In the genomic region with DNA sequence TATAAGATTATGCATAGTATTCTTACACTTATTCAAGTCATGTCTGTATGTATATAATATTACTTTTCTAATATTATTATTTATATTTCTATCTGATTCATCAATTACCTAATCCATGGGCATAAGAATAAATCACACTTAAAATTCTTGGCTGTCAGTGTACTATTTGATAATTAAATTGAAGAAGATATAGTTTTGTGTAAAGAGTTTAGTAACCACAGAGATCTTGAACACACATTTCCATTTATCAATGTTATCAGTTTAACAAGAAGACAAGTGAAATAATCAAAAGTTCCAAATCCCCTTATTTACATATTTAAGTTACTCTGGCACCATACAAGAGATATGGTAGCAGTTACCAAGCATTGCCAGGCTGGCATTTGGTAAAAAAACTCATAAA, we compare ENCODE assay signal across 33 cellular contexts.
"Had no signal": no experiment of that assay in that cellular context is flagged by ENCODE, and none has a peak within 500 bp of the region (broad histone marks: within the 10 kb centered on the region; RNA-seq: fewer than 3 reads in every experiment).

No MANE protein-coding gene starts in this region.

- FAIRE-seq: astrocyte, bronchial epithelial cell had no signal

- H3K27ac ChIP-seq: adrenal gland, ascending aorta, body of pancreas, brain microvascular endothelial cell, breast epithelium, cardiac muscle cell had no signal

- H3K36me3 ChIP-seq: adrenal gland, ascending aorta, brain microvascular endothelial cell, breast epithelium, cardiac muscle cell had no signal

- H3K4me1 ChIP-seq: adrenal gland, ascending aorta, body of pancreas, breast epithelium had no signal

- H3K27me3 ChIP-seq: adrenal gland, ascending aorta, body of pancreas, brain microvascular endothelial cell, breast epithelium, cardiac muscle cell had no signal

- H3K4me3 ChIP-seq: adrenal gland, ascending aorta, body of pancreas, breast epithelium, cardiac muscle cell had no signal

- DNase-seq: activated effector memory CD4-positive, alpha-beta T cell treated with anti-CD3 and anti-CD28 coated beads, Interleukin-2, amount 50 U/mL, for 16 hours; activated effector memory CD4-positive, alpha-beta T cell treated with Interleukin-2 at 50 U/mL for 16 hours; activated gamma-delta T cell; activated gamma-delta T cell treated with Interleukin-2 at 50 U/mL for 16 hours; activated naive CD4-positive, alpha-beta T cell; activated naive CD4-positive, alpha-beta T cell treated with anti-CD3 and anti-CD28 coated beads for 36 hours; activated naive CD4-positive, alpha-beta T cell treated with anti-CD3 and anti-CD28 coated beads, Interleukin-2, amount 10 ng/mL, durations not matched to agents 7 days and 5 days; activated naive CD4-positive, alpha-beta T cell treated with anti-CD3 and anti-CD28 coated beads, Interleukin-2, amount 50 U/mL, for 16 hours; activated naive CD4-positive, alpha-beta T cell treated with Interleukin-2 at 50 U/mL for 16 hours; activated naive CD8-positive, alpha-beta T cell treated with anti-CD3 and anti-CD28 coated beads for 36 hours; activated naive CD8-positive, alpha-beta T cell treated with anti-CD3 and anti-CD28 coated beads, Interleukin-2, amount 10 ng/mL, durations not matched to agents 7 days and 5 days; activated naive CD8-positive, alpha-beta T cell treated with anti-CD3 and anti-CD28 coated beads, Interleukin-2, amount 50 U/mL, for 24 hours; activated T-cell treated with anti-CD3 and anti-CD28 coated beads, Interleukin-2, amount 50 U/mL, for 24 hours; activated T-cell treated with anti-CD3 and anti-CD28 coated beads, Interleukin-2, amount 50 U/mL, for 4 hours; activated T-cell treated with anti-CD3 and anti-CD28 coated beads, Interleukin-2, amount 50 U/mL, for 48 hours; activated T-cell treated with anti-CD3 and anti-CD28 coated beads, Interleukin-2, amount 50 U/mL, for 72 hours; adrenal gland; amniotic stem cell; amygdala; anterior cingulate cortex; aorta; body of pancreas; brain microvascular endothelial cell; caudate nucleus; central memory CD4-positive, alpha-beta T cell; cerebellar nuclear complex had no signal

- ATAC-seq: activated naive CD4-positive, alpha-beta T cell treated with anti-CD3 and anti-CD28 coated beads, Interleukin-2, amount 50 U/mL, for 72 hours; activated naive CD8-positive, alpha-beta T cell treated with anti-CD3 and anti-CD28 coated beads, Interleukin-2, amount 50 U/mL, for 24 hours; activated T-cell treated with anti-CD3 and anti-CD28 coated beads, Interleukin-2, amount 50 U/mL, for 4 hours; activated T-cell treated with anti-CD3 and anti-CD28 coated beads, Interleukin-2, amount 50 U/mL, for 72 hours; activated T-helper 17 cell treated with anti-CD3 and anti-CD28 coated beads, Interleukin-2, amount 50 U/mL, for 72 hours; body of pancreas had no signal

- H3K9me3 ChIP-seq: adrenal gland, ascending aorta, body of pancreas, breast epithelium had no signal
